ENCODE assay signal across 1 cellular context in the genomic region with DNA sequence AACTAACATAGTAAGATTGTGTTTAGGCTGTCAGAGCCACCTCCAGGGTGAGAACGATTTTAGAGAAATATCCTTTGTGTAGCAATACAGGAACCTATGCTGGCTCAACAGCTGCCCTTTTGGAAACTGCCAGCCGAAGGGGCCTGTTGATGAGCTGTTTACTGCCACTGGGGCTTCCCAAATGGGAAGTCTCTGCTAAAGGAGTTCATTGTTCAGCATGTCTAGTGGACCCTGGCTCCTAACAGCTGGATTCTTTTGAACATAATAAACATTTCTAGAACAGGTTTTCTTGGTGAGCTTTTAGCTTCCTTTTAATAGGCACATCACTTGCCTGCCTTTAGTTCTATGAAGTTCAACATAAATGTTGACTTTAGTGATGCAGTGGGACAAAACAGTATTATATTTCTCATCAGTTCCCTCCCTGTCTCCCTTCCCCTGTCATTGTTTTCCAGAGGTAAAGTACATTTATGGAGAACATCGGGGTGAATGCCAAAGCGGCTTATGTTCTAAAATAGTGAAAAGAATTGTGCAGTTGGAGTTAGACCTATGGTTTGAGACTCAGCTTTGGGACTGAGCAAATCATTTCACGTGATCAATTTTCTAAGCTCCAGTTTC.
TF ChIP-seq lines count a peak whose summit lies in the region.

No MANE protein-coding gene starts in this region.

TF ChIP-seq in HepG2, 621 proteins besides CTCF, POLR2A, EP300 and RAD21 (continued from another document and continues in another):
- no peak for TF ChIP-seq ZFP90 (CRISPR knock-in tag; IDR thresholded peaks at IDR 0.05; ENCODE audit: borderline replicate concordance)
- no peak for TF ChIP-seq ZNF414 (CRISPR knock-in tag; IDR thresholded peaks at IDR 0.05)
- TF ChIP-seq ADNP (CRISPR knock-in tag; IDR thresholded peaks at IDR 0.05) = no peak
- TF ChIP-seq ZNF556 (CRISPR knock-in tag; IDR thresholded peaks at IDR 0.05; ENCODE audit: borderline replicate concordance) = no peak
- TF ChIP-seq, protein P1, sequence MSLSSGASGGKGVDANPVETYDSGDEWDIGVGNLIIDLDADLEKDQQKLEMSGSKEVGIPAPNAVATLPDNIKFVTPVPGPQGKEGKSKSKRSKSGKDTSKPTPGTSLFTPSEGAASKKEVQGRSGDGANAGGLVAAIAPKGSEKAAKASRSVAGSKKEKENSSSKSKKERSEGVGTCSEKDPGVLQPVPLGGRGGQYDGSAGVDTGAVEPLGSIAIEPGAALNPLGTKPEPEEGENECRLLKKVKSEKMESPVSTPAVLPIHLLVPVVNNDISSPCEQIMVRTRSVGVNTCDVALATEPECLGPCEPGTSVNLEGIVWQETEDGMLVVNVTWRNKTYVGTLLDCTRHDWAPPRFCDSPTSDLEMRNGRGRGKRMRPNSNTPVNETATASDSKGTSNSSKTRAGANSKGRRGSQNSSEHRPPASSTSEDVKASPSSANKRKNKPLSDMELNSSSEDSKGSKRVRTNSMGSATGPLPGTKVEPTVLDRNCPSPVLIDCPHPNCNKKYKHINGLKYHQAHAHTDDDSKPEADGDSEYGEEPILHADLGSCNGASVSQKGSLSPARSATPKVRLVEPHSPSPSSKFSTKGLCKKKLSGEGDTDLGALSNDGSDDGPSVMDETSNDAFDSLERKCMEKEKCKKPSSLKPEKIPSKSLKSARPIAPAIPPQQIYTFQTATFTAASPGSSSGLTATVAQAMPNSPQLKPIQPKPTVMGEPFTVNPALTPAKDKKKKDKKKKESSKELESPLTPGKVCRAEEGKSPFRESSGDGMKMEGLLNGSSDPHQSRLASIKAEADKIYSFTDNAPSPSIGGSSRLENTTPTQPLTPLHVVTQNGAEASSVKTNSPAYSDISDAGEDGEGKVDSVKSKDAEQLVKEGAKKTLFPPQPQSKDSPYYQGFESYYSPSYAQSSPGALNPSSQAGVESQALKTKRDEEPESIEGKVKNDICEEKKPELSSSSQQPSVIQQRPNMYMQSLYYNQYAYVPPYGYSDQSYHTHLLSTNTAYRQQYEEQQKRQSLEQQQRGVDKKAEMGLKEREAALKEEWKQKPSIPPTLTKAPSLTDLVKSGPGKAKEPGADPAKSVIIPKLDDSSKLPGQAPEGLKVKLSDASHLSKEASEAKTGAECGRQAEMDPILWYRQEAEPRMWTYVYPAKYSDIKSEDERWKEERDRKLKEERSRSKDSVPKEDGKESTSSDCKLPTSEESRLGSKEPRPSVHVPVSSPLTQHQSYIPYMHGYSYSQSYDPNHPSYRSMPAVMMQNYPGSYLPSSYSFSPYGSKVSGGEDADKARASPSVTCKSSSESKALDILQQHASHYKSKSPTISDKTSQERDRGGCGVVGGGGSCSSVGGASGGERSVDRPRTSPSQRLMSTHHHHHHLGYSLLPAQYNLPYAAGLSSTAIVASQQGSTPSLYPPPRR (CRISPR knock-in tag; IDR thresholded peaks at IDR 0.05; ENCODE audit: borderline replicate concordance) = no peak
- no peak for TF ChIP-seq ZNF674 (CRISPR knock-in tag; IDR thresholded peaks at IDR 0.05; ENCODE audit: low read depth)
- no peak for TF ChIP-seq ZNF713 (CRISPR knock-in tag; IDR thresholded peaks at IDR 0.05)
- TF ChIP-seq ZNF263 (CRISPR knock-in tag; IDR thresholded peaks at IDR 0.05) = no peak
- TF ChIP-seq RNF2 (conservative IDR thresholded peaks at IDR 0.05; ENCODE audit: low read depth) = no peak
- TF ChIP-seq TOPORS (CRISPR knock-in tag; IDR thresholded peaks at IDR 0.05) = no peak
- no peak for TF ChIP-seq SRSF9 (IDR thresholded peaks at IDR 0.05; ENCODE audit: borderline replicate concordance, insufficient read depth, low read depth, low read length, poor library complexity, severe bottlenecking)
- TF ChIP-seq CBX2 (IDR thresholded peaks at IDR 0.05; ENCODE audit: low read depth, low read length) = no peak
- no peak for TF ChIP-seq CBX2 (CRISPR knock-in tag; IDR thresholded peaks at IDR 0.05; ENCODE audit: low read depth)
- no peak for TF ChIP-seq ZZZ3 (CRISPR knock-in tag; IDR thresholded peaks at IDR 0.05; ENCODE audit: borderline replicate concordance)
- TF ChIP-seq RFX5 (IDR thresholded peaks at IDR 0.05; ENCODE audit: low read depth, low read length) = no peak
- TF ChIP-seq, protein P2, sequence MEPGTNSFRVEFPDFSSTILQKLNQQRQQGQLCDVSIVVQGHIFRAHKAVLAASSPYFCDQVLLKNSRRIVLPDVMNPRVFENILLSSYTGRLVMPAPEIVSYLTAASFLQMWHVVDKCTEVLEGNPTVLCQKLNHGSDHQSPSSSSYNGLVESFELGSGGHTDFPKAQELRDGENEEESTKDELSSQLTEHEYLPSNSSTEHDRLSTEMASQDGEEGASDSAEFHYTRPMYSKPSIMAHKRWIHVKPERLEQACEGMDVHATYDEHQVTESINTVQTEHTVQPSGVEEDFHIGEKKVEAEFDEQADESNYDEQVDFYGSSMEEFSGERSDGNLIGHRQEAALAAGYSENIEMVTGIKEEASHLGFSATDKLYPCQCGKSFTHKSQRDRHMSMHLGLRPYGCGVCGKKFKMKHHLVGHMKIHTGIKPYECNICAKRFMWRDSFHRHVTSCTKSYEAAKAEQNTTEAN (CRISPR knock-in tag; conservative IDR thresholded peaks at IDR 0.05) = peak; percentile 66; the same call in 1 of the 2 replicates
- TF ChIP-seq KLF12 (CRISPR knock-in tag; IDR thresholded peaks at IDR 0.05; ENCODE audit: borderline replicate concordance) = peak; percentile 54; the same call in 1 of the 2 replicates
- no peak for TF ChIP-seq RBFOX2 (IDR thresholded peaks at IDR 0.05; ENCODE audit: low read depth, low read length)
- TF ChIP-seq ZNF317 (CRISPR knock-in tag; IDR thresholded peaks at IDR 0.05) = no peak
- TF ChIP-seq, protein P3, sequence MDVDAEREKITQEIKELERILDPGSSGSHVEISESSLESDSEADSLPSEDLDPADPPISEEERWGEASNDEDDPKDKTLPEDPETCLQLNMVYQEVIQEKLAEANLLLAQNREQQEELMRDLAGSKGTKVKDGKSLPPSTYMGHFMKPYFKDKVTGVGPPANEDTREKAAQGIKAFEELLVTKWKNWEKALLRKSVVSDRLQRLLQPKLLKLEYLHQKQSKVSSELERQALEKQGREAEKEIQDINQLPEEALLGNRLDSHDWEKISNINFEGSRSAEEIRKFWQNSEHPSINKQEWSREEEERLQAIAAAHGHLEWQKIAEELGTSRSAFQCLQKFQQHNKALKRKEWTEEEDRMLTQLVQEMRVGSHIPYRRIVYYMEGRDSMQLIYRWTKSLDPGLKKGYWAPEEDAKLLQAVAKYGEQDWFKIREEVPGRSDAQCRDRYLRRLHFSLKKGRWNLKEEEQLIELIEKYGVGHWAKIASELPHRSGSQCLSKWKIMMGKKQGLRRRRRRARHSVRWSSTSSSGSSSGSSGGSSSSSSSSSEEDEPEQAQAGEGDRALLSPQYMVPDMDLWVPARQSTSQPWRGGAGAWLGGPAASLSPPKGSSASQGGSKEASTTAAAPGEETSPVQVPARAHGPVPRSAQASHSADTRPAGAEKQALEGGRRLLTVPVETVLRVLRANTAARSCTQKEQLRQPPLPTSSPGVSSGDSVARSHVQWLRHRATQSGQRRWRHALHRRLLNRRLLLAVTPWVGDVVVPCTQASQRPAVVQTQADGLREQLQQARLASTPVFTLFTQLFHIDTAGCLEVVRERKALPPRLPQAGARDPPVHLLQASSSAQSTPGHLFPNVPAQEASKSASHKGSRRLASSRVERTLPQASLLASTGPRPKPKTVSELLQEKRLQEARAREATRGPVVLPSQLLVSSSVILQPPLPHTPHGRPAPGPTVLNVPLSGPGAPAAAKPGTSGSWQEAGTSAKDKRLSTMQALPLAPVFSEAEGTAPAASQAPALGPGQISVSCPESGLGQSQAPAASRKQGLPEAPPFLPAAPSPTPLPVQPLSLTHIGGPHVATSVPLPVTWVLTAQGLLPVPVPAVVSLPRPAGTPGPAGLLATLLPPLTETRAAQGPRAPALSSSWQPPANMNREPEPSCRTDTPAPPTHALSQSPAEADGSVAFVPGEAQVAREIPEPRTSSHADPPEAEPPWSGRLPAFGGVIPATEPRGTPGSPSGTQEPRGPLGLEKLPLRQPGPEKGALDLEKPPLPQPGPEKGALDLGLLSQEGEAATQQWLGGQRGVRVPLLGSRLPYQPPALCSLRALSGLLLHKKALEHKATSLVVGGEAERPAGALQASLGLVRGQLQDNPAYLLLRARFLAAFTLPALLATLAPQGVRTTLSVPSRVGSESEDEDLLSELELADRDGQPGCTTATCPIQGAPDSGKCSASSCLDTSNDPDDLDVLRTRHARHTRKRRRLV (CRISPR knock-in tag; IDR thresholded peaks at IDR 0.05) = no peak
- TF ChIP-seq, protein P4, sequence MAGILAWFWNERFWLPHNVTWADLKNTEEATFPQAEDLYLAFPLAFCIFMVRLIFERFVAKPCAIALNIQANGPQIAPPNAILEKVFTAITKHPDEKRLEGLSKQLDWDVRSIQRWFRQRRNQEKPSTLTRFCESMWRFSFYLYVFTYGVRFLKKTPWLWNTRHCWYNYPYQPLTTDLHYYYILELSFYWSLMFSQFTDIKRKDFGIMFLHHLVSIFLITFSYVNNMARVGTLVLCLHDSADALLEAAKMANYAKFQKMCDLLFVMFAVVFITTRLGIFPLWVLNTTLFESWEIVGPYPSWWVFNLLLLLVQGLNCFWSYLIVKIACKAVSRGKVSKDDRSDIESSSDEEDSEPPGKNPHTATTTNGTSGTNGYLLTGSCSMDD (CRISPR knock-in tag; IDR thresholded peaks at IDR 0.05) = no peak
- TF ChIP-seq RCOR2 (CRISPR knock-in tag; IDR thresholded peaks at IDR 0.05) = peak; percentile 7; the same call in 1 of the 2 replicates
- TF ChIP-seq ATRX (CRISPR knock-in tag; IDR thresholded peaks at IDR 0.05; ENCODE audit: borderline replicate concordance) = no peak
- no peak for TF ChIP-seq TRIM22 (IDR thresholded peaks at IDR 0.05)
- no peak for TF ChIP-seq ONECUT2 (CRISPR knock-in tag; IDR thresholded peaks at IDR 0.05)
- TF ChIP-seq ZNF431 (CRISPR knock-in tag; IDR thresholded peaks at IDR 0.05; ENCODE audit: borderline replicate concordance, low read depth) = no peak
- no peak for TF ChIP-seq MAFG (CRISPR knock-in tag; IDR thresholded peaks at IDR 0.05)
- no peak for TF ChIP-seq ZNF350 (CRISPR knock-in tag; IDR thresholded peaks at IDR 0.05; ENCODE audit: borderline replicate concordance, low read depth)
- TF ChIP-seq GMEB1 (CRISPR knock-in tag; IDR thresholded peaks at IDR 0.05; ENCODE audit: borderline replicate concordance) = no peak
- no peak for TF ChIP-seq PRDM10 (CRISPR knock-in tag; IDR thresholded peaks at IDR 0.05; ENCODE audit: low read depth)
- TF ChIP-seq ZNF615 (CRISPR knock-in tag; IDR thresholded peaks at IDR 0.05; ENCODE audit: borderline replicate concordance) = no peak
- no peak for TF ChIP-seq ZNF792 (CRISPR knock-in tag; IDR thresholded peaks at IDR 0.05)
- no peak for TF ChIP-seq NAIF1 (CRISPR knock-in tag; IDR thresholded peaks at IDR 0.05; ENCODE audit: borderline replicate concordance)
- TF ChIP-seq CREB1 (IDR thresholded peaks at IDR 0.05) = no peak
- no peak for TF ChIP-seq CREB1 (CRISPR knock-in tag; IDR thresholded peaks at IDR 0.05)
- 0 out of 2 replicates have a peak, but pooled peaks have one; percentile 15 for TF ChIP-seq NR2F2 (IDR thresholded peaks at IDR 0.05; ENCODE audit: borderline replicate concordance, low read depth)
- TF ChIP-seq CCAR2 (optimal IDR thresholded peaks at IDR 0.05; ENCODE audit: low read depth, low read length) = no peak
- TF ChIP-seq ZNF510 (CRISPR knock-in tag; IDR thresholded peaks at IDR 0.05; ENCODE audit: low read depth) = no peak
